23 cellular contexts compared by ENCODE assay signal in genomic region chr6:97842536-97842935, GRCh38.
A peak's percentile ranks its signal among the peaks of the same experiment; 100 is the strongest.
DNase-seq lines count a peak whose midpoint lies in the region; ATAC-seq, FAIRE-seq and TF ChIP-seq lines count a peak whose summit lies in the region.
"Had no signal": no experiment of that assay in that cellular context is flagged by ENCODE, and none has a peak within 500 bp of the region (broad histone marks: within the 10 kb centered on the region; RNA-seq: fewer than 3 reads in every experiment).

No MANE protein-coding gene starts in this region.

- FAIRE-seq in H1 (lab: Jason Lieb, UNC): no peak
- FAIRE-seq: D721Med, GM12892 had no signal

- H3K4me3 Mint-ChIP-seq in activated naive CD8-positive, alpha-beta T cell treated with anti-CD3 and anti-CD28 coated beads for 36 hours: no peak overlapping the region
- H3K4me3 Mint-ChIP-seq: CD14-positive monocyte; CD4-positive, alpha-beta T cell; CD8-positive, alpha-beta memory T cell had no signal

- no peak overlapping the region for H3K27ac Mint-ChIP-seq in activated naive CD8-positive, alpha-beta T cell treated with anti-CD3 and anti-CD28 coated beads for 36 hours
- H3K27ac Mint-ChIP-seq: CD14-positive monocyte; CD4-positive, alpha-beta T cell; CD8-positive, alpha-beta memory T cell had no signal

- H3K36me3 ChIP-seq in H1 (ENCODE audit: control insufficient read depth in 2 of 4, insufficient read depth in 4 of 4, low read length in 3 of 4) (no peaks in the 10 kb centered on the region), mesenchymal stem cell (ENCODE audit: control insufficient read depth in 1 of 2, insufficient read depth in 2 of 2, low read depth in 1 of 2, low read length in 2 of 2) (no peaks in the 10 kb centered on the region)
- H3K36me3 ChIP-seq: BE2C; BLaER1 treated with 17β-estradiol and CSF1 and Interleukin-3, amounts not matched to agents 10 nM and 100 nM had no signal

- no peak overlapping the region for H3K4ac ChIP-seq in H1 (replicated peaks; ENCODE audit: insufficient read length, low read depth, low read length)
- no peak overlapping the region for H3K4ac ChIP-seq in mesenchymal stem cell (ENCODE audit: low read depth in 1 of 2, low read length in 2 of 2)

- no peak overlapping the region for H2AFZ ChIP-seq in H1 (ENCODE audit: low read length)
- H2AFZ ChIP-seq in mesenchymal stem cell (ENCODE audit: low read depth, low read length): no peak overlapping the region

- POLR2A ChIA-PET in H1 (lab: Charles Lee; ENCODE audit: partially characterized antibody): no interaction called here

- H3K23me2 ChIP-seq in H1 (ENCODE audit: low read depth, low read length): no peaks in the 10 kb centered on the region

- no peak overlapping the region for H4K8ac ChIP-seq in H1 (ENCODE audit: extremely low read depth, insufficient read depth, low read length)
- no peak overlapping the region for H4K8ac ChIP-seq in mesenchymal stem cell (ENCODE audit: low read length)

- no peak for TF ChIP-seq CTCF in H1 (IDR thresholded peaks at IDR 0.05; ENCODE audit: control extremely low read depth in 1 of 3, insufficient read depth in 1 of 3, low read depth in 1 of 3, low read length in 3 of 3)

- H3K9ac ChIP-seq in H1 (replicated peaks in 1 of 4; ENCODE audit: extremely low read depth in 1 of 4, low read depth in 3 of 4, low read length in 3 of 4) (no peak overlapping the region), mesenchymal stem cell (ENCODE audit: low read length) (peak overlapping the region; percentile 65)
- H3K9ac ChIP-seq: BLaER1 treated with 17β-estradiol and CSF1 and Interleukin-3, amounts not matched to agents 10 nM and 100 nM had no signal

- H3K56ac ChIP-seq in H1 (replicated peaks; ENCODE audit: insufficient read length, low read depth, low read length): no peak overlapping the region

- no peaks in the 10 kb centered on the region for H3K9me3 ChIP-seq in H1 (ENCODE audit: insufficient read depth in 2 of 2, low read depth in 1 of 2, low read length in 1 of 2)
- no peaks in the 10 kb centered on the region for H3K9me3 ChIP-seq in mesenchymal stem cell (ENCODE audit: control insufficient read depth, low read length)
- H3K9me3 ChIP-seq: BE2C; BLaER1 treated with 17β-estradiol and CSF1 and Interleukin-3, amounts not matched to agents 10 nM and 100 nM had no signal

- H4K91ac ChIP-seq in H1 (replicated peaks; ENCODE audit: insufficient read length, low read length): peak overlapping the region; percentile 25
- H4K91ac ChIP-seq in mesenchymal stem cell (ENCODE audit: low read length): no peak overlapping the region

- no peak overlapping the region for H2AK5ac ChIP-seq in H1 (ENCODE audit: low read depth, low read length)
- no peak overlapping the region for H2AK5ac ChIP-seq in mesenchymal stem cell (ENCODE audit: low read length, severe bottlenecking)

- H3K27ac ChIP-seq in H1 (ENCODE audit: low read depth, low read length) (no peak overlapping the region), mesenchymal stem cell (ENCODE audit: low read length, poor library complexity, severe bottlenecking) (no peak overlapping the region)
- H3K27ac ChIP-seq: BLaER1 treated with 17β-estradiol and CSF1 and Interleukin-3, amounts not matched to agents 10 nM and 100 nM had no signal

- H3K23ac ChIP-seq in H1 (ENCODE audit: insufficient read length) (no peak overlapping the region), mesenchymal stem cell (ENCODE audit: low read length in 2 of 2) (no peak overlapping the region)

- H3K4me3 ChIP-seq in H1 (ENCODE audit: extremely low read depth in 1 of 4, insufficient read depth in 2 of 4, low read depth in 3 of 4, low read length in 4 of 4) (no peak overlapping the region), mesenchymal stem cell (ENCODE audit: insufficient read depth in 1 of 2, low read depth in 1 of 2, low read length in 2 of 2) (no peak overlapping the region)
- H3K4me3 ChIP-seq: BLaER1 treated with 17β-estradiol and CSF1 and Interleukin-3, amounts not matched to agents 10 nM and 100 nM had no signal

- ATAC-seq in GM21423 (IDR thresholded peaks at IDR 0.05; ENCODE audit: unreplicated experiment) (no peak), GM21515 (IDR thresholded peaks at IDR 0.05; ENCODE audit: unreplicated experiment) (no peak)

- no peaks in the 10 kb centered on the region for H3K79me2 ChIP-seq in H1 (ENCODE audit: control insufficient read depth in 1 of 2, insufficient read depth in 2 of 2, low read length in 2 of 2)

- H2BK15ac ChIP-seq in H1 (ENCODE audit: low read length): peak overlapping the region; percentile 97
- H2BK15ac ChIP-seq in mesenchymal stem cell (ENCODE audit: low read depth, poor library complexity, severe bottlenecking): no peak overlapping the region

- TF ChIP-seq POLR2A in H1 (IDR thresholded peaks at IDR 0.05; ENCODE audit: control extremely low read depth in 1 of 2, low read depth in 2 of 2, low read length in 2 of 2): no peak

- H3K79me1 ChIP-seq in H1 (ENCODE audit: low read depth, low read length) (no peaks in the 10 kb centered on the region), mesenchymal stem cell (replicated peaks; ENCODE audit: low read length, poor library complexity, severe bottlenecking) (no peaks in the 10 kb centered on the region)

- H3K14ac ChIP-seq in H1 (ENCODE audit: insufficient read length) (no peak overlapping the region), mesenchymal stem cell (ENCODE audit: low read length in 2 of 2) (no peak overlapping the region)

- H2BK12ac ChIP-seq in H1 (ENCODE audit: low read depth, low read length): no peak overlapping the region
- H2BK12ac ChIP-seq in mesenchymal stem cell (ENCODE audit: low read length in 2 of 2): no peak overlapping the region

- 98% methylated on average over 2 of the region's 2 CpGs; no CpG with 5 or more reads in 1 of the 2 experiments for WGBS in H1 (ENCODE audit: extremely low coverage in 1 of 2, insufficient coverage in 1 of 2, insufficient read length in 1 of 2, insufficient replicate concordance in 2 of 2, low coverage in 1 of 2, low lambda C conversion rate in 2 of 2, missing lambda C conversion rate in 1 of 2), 2 experiments
- no CpG with 5 or more reads among the region's 2 CpGs for WGBS in mesenchymal stem cell

- DNase-seq in GM03348 (ENCODE audit: low spot score) (peak; percentile 4), H1 (ENCODE audit: low read depth in 1 of 2, low spot score in 2 of 2) (no peak), fibroblast of peridontal ligament (ENCODE audit: extremely low read depth) (peak; percentile 43), mesenchymal stem cell (no peak), NCI-H1436 (lab: John Stamatoyannopoulos, UW) (no peak)
- no peak for DNase-seq in activated naive CD8-positive, alpha-beta T cell treated with anti-CD3 and anti-CD28 coated beads for 36 hours
- DNase-seq: AML-193; BE2C; CD4-positive, alpha-beta T cell; CD8-positive, alpha-beta memory T cell; DMS 273 treated with DMSO at 0.1 percent for 48 hours; DMS79; EL; GF-D8; GOT3; H7; HCEC 1CT had no signal

- H4K5ac ChIP-seq in H1 (ENCODE audit: insufficient read length, low read depth, low read length): no peak overlapping the region

- H4K20me1 ChIP-seq in H1 (replicated peaks in 1 of 2; ENCODE audit: control insufficient read depth in 1 of 2, insufficient read depth in 2 of 2, low read length in 2 of 2): no peaks in the 10 kb centered on the region
- H4K20me1 ChIP-seq: BLaER1 treated with 17β-estradiol and CSF1 and Interleukin-3, amounts not matched to agents 10 nM and 100 nM had no signal

- H3K4me2 ChIP-seq in H1 (ENCODE audit: insufficient read depth in 1 of 2, low read depth in 2 of 2, low read length in 2 of 2): no peak overlapping the region
- H3K4me2 ChIP-seq in mesenchymal stem cell (ENCODE audit: low read length, poor library complexity, severe bottlenecking): no peak overlapping the region
- H3K4me2 ChIP-seq: BLaER1 treated with 17β-estradiol and CSF1 and Interleukin-3, amounts not matched to agents 10 nM and 100 nM had no signal

- H2BK120ac ChIP-seq in H1 (replicated peaks; ENCODE audit: low read depth, low read length) (no peak overlapping the region), mesenchymal stem cell (ENCODE audit: low read depth, low read length) (no peak overlapping the region)

- H3K27me3 ChIP-seq in H1 (replicated peaks in 1 of 4; ENCODE audit: control insufficient read depth in 3 of 4, extremely low read depth in 1 of 4, insufficient read depth in 3 of 4, low read length in 3 of 4) (no peaks in the 10 kb centered on the region), mesenchymal stem cell (ENCODE audit: control insufficient read depth in 1 of 2, insufficient read depth in 1 of 2, low read length in 2 of 2) (no peaks in the 10 kb centered on the region)
- H3K27me3 ChIP-seq: BE2C; BLaER1 treated with 17β-estradiol and CSF1 and Interleukin-3, amounts not matched to agents 10 nM and 100 nM had no signal

- H2BK20ac ChIP-seq in H1 (ENCODE audit: low read length): no peak overlapping the region

- H3K9me3 Mint-ChIP-seq in activated naive CD8-positive, alpha-beta T cell treated with anti-CD3 and anti-CD28 coated beads for 36 hours: no peaks in the 10 kb centered on the region
- H3K9me3 Mint-ChIP-seq: CD14-positive monocyte had no signal

- no peaks in the 10 kb centered on the region for H3K36me3 Mint-ChIP-seq in activated naive CD8-positive, alpha-beta T cell treated with anti-CD3 and anti-CD28 coated beads for 36 hours
- H3K36me3 Mint-ChIP-seq: CD14-positive monocyte; CD8-positive, alpha-beta memory T cell had no signal

- no peaks in the 10 kb centered on the region for H3K27me3 Mint-ChIP-seq in activated naive CD8-positive, alpha-beta T cell treated with anti-CD3 and anti-CD28 coated beads for 36 hours
- H3K27me3 Mint-ChIP-seq: CD4-positive, alpha-beta T cell; CD8-positive, alpha-beta memory T cell had no signal

- H2BK5ac ChIP-seq in H1 (ENCODE audit: low read depth, low read length): no peak overlapping the region
- no peak overlapping the region for H2BK5ac ChIP-seq in mesenchymal stem cell (ENCODE audit: low read depth, low read length, poor library complexity, severe bottlenecking)

- H3K4me1 Mint-ChIP-seq in activated naive CD8-positive, alpha-beta T cell treated with anti-CD3 and anti-CD28 coated beads for 36 hours: no peaks in the 10 kb centered on the region
- H3K4me1 Mint-ChIP-seq: CD14-positive monocyte; CD8-positive, alpha-beta memory T cell had no signal

- TF ChIP-seq EP300 in H1 (IDR thresholded peaks at IDR 0.05; ENCODE audit: borderline replicate concordance in 1 of 2, low read depth in 2 of 2, low read length in 2 of 2): no peak

- CTCF ChIA-PET in H1 (lab: Charles Lee; ENCODE audit: partially characterized antibody): no interaction called here

- H3K18ac ChIP-seq in H1 (ENCODE audit: extremely low read depth, low read length) (0 out of 2 replicates have a peak overlapping the region, but pooled peaks have one; percentile 24), mesenchymal stem cell (ENCODE audit: low read depth in 1 of 2, low read length in 2 of 2) (no peak overlapping the region)

- H3K4me1 ChIP-seq in H1 (replicated peaks in 1 of 4; ENCODE audit: control insufficient read depth in 3 of 4, insufficient read depth in 4 of 4, low read length in 3 of 4) (no peaks in the 10 kb centered on the region), mesenchymal stem cell (ENCODE audit: control insufficient read depth, insufficient read depth, low read depth, low read length) (no peaks in the 10 kb centered on the region)
- H3K4me1 ChIP-seq: BE2C; BLaER1 treated with 17β-estradiol and CSF1 and Interleukin-3, amounts not matched to agents 10 nM and 100 nM had no signal

- TF ChIP-seq RAD21 in H1 (IDR thresholded peaks at IDR 0.05 in 1 of 2, conservative IDR thresholded peaks at IDR 0.05 in 1 of 2; ENCODE audit: low read depth in 2 of 2, low read length in 2 of 2): no peak

Comparison
In these comparisons a context has a peak if more than half of its experiments do, and no peak if none do; other contexts are left out.
1. DNase-seq: peak in GM03348 (single experiment) and fibroblast of peridontal ligament (single experiment); none in H1 (0 of 2), mesenchymal stem cell (single experiment), activated naive CD8-positive, alpha-beta T cell treated with anti-CD3 and anti-CD28 coated beads for 36 hours (single experiment) and NCI-H1436 (single experiment).